ENCODE assay signal across 1 cellular context in the genomic region with DNA sequence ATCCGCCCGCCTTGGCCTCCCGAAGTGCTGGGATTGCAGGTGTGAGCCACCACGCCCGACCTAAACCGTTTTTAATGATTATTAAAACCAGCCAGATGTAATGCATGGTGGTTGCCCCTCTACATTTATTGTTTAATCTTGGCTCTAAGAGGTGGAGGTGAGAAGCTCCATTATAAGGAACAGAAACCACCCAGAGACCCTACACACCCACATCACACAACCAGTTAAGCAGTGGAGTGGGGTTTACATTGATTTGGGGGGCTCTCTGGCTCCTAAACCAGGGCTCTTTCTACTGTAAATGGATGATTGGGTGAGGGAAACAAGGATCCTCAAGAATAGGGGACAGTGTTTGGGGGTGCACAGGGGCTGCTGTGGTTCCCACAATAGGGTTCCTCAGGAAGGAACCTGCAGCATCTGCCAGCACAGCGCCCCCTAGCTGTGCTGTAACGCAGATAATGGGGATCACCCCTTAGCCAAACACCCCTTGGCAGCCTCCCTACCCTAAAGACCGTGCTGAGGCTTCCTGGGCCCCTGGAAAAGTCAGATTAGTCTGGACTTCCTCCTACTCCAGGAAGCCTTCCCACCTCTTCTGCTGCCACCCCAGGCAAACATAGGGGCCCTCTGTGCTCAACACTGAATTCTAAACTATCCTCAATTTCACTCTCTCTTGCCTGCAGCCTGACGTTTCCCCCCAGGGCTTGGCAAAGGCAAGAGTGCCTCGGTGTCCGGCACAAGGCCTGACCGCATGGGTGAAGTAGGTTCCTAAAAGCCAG.
TF ChIP-seq lines count a peak whose summit lies in the region.

No MANE protein-coding gene starts in this region.

TF ChIP-seq in neural cell, 6 proteins besides CTCF, POLR2A, EP300 and RAD21:
- TF ChIP-seq, protein P1, sequence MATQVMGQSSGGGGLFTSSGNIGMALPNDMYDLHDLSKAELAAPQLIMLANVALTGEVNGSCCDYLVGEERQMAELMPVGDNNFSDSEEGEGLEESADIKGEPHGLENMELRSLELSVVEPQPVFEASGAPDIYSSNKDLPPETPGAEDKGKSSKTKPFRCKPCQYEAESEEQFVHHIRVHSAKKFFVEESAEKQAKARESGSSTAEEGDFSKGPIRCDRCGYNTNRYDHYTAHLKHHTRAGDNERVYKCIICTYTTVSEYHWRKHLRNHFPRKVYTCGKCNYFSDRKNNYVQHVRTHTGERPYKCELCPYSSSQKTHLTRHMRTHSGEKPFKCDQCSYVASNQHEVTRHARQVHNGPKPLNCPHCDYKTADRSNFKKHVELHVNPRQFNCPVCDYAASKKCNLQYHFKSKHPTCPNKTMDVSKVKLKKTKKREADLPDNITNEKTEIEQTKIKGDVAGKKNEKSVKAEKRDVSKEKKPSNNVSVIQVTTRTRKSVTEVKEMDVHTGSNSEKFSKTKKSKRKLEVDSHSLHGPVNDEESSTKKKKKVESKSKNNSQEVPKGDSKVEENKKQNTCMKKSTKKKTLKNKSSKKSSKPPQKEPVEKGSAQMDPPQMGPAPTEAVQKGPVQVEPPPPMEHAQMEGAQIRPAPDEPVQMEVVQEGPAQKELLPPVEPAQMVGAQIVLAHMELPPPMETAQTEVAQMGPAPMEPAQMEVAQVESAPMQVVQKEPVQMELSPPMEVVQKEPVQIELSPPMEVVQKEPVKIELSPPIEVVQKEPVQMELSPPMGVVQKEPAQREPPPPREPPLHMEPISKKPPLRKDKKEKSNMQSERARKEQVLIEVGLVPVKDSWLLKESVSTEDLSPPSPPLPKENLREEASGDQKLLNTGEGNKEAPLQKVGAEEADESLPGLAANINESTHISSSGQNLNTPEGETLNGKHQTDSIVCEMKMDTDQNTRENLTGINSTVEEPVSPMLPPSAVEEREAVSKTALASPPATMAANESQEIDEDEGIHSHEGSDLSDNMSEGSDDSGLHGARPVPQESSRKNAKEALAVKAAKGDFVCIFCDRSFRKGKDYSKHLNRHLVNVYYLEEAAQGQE (IDR thresholded peaks at IDR 0.05; ENCODE audit: borderline replicate concordance) = no peak
- TF ChIP-seq EZH2 (IDR thresholded peaks at IDR 0.05; ENCODE audit: borderline replicate concordance, insufficient read depth, low read length, poor library complexity, severe bottlenecking) = no peak
- TF ChIP-seq POLR2AphosphoS5 (IDR thresholded peaks at IDR 0.05) = no peak
- TF ChIP-seq SMC3 (conservative IDR thresholded peaks at IDR 0.05; ENCODE audit: poor library complexity) = no peak
- TF ChIP-seq MXI1 (conservative IDR thresholded peaks at IDR 0.05; ENCODE audit: poor library complexity, severe bottlenecking) = no peak
- no peak for TF ChIP-seq TAF1 (IDR thresholded peaks at IDR 0.05; ENCODE audit: low read depth)
TF ChIP-seq in neural cell: peak in this region for 0.
